In the genomic region with DNA sequence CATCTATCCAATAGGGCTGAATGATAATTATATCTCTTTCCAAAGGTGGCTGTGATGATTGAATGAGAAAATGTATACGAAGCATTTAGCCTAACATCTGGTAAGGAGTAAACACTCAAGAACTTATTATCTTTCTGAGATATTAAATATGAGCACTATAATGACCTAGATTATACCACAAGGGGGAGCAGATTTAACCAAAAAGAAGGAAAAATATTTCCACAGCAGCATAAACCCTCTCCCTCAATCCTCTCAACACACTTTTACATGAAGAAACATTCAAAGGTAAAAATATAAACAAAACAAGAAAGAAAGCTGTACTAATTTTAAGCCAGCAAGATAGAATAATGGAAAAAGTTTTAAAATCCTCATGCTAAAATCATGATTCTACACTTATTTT, we compare ENCODE assay signal across 11 cellular contexts.
DNase-seq lines count a peak whose midpoint lies in the region; ATAC-seq, FAIRE-seq and TF ChIP-seq lines count a peak whose summit lies in the region.
"Had no signal": no experiment of that assay in that cellular context is flagged by ENCODE, and none has a peak within 500 bp of the region (broad histone marks: within the 10 kb centered on the region; RNA-seq: fewer than 3 reads in every experiment).

No MANE protein-coding gene starts in this region.

- peak; percentile 15 for DNase-seq in DMS53 (lab: John Stamatoyannopoulos, UW)
- DNase-seq in DMS53 treated with DMSO at 0.1 percent for 48 hours (lab: John Stamatoyannopoulos, UW; ENCODE audit: unreplicated experiment): no peak
- no peak for DNase-seq in LNCaP clone FGC (ENCODE audit: low read depth)
- DNase-seq in K562 (ENCODE audit: extremely low read depth in 1 of 4, low spot score in 3 of 4): peak in 2 of 4 experiments; percentile 30 to 36
- DNase-seq in neural crest cell (ENCODE audit: low read depth, low spot score): no peak
- DNase-seq in stimulated activated CD8-positive, alpha-beta memory T cell treated with anti-CD3 and anti-CD28 coated beads, Interleukin-4, amount 100 ng/mL, for 48 hours: no peak
- no peak for DNase-seq in kidney tubule cell (ENCODE audit: low spot score)
- DNase-seq: NCI-H510A treated with DMSO at 0.1 percent for 48 hours; nephron progenitor cell; stimulated activated CD4-positive, alpha-beta T cell treated with anti-CD3 and anti-CD28 coated beads, Interleukin-12 subunit alpha, Interleukin-12 subunit beta, amount 100 ng/mL, for 4 hours had no signal

- TF ChIP-seq POLR2A in K562 (conservative IDR thresholded peaks at IDR 0.05): no peak

- intact Hi-C loops in K562 (cut with micrococcal nuclease): no loop called here

- H3K4me1 Mint-ChIP-seq in neural crest cell: no peaks in the 10 kb centered on the region
- H3K4me1 Mint-ChIP-seq: nephron progenitor cell had no signal

- no peak for TF ChIP-seq RAD21 in K562 (CRISPR knock-in tag; conservative IDR thresholded peaks at IDR 0.05 in 1 of 2, IDR thresholded peaks at IDR 0.05 in 1 of 2)

- H3K9me3 ChIP-seq in K562 (replicated peaks; ENCODE audit: control insufficient read depth, insufficient read depth, low read depth, low read length): peaks cover 11% of the 10 kb centered on the region; the same call in 1 of the 2 replicates

- no peak overlapping the region for H3K27ac ChIP-seq in K562 (ENCODE audit: extremely low read depth, low read depth, low read length)

- no peak overlapping the region for H3K9ac ChIP-seq in K562 (ENCODE audit: insufficient read depth in 1 of 2, low read depth in 2 of 2, low read length in 2 of 2)

- H3K4me2 ChIP-seq in K562 (ENCODE audit: insufficient read depth, low read length): no peak overlapping the region

- TF ChIP-seq CTCF in LNCaP clone FGC (IDR thresholded peaks at IDR 0.05; ENCODE audit: control insufficient read depth, extremely low read depth, insufficient read depth) (0 out of 2 replicates have a peak, but pooled peaks have one; percentile 13), K562 (IDR thresholded peaks at IDR 0.05 in 2 of 3, conservative IDR thresholded peaks at IDR 0.05 in 1 of 3; ENCODE audit: insufficient read depth in 2 of 3, low read depth in 1 of 3, low read length in 3 of 3) (no peak), neural crest cell (conservative IDR thresholded peaks at IDR 0.05) (peak; percentile 45)

- H3K27me3 ChIP-seq in K562 (ENCODE audit: control insufficient read depth in 2 of 2, insufficient read depth in 2 of 2, low read length in 2 of 2): no peaks in the 10 kb centered on the region

- FAIRE-seq in K562 (lab: Jason Lieb, UNC): no peak

- ATAC-seq in K562 (no peak), GM21786 (IDR thresholded peaks at IDR 0.05; ENCODE audit: unreplicated experiment) (no peak)

- H3K4me3 ChIP-seq in LNCaP clone FGC (ENCODE audit: low read depth, low read length): no peak overlapping the region
- H3K4me3 ChIP-seq in K562: no peak overlapping the region

- no peaks in the 10 kb centered on the region for H3K4me1 ChIP-seq in K562 (replicated peaks in 1 of 2; ENCODE audit: control insufficient read depth in 2 of 2, insufficient read depth in 2 of 2, low read length in 2 of 2)

- no peaks in the 10 kb centered on the region for H3K9me1 ChIP-seq in K562 (ENCODE audit: control insufficient read depth, insufficient read depth, low read length)

- CTCF ChIA-PET in K562 (lab: Yijun Ruan, JAX; ENCODE audit: low intra/inter-chr PET ratio): no interaction called here

- H3K36me3 Mint-ChIP-seq in neural crest cell (ENCODE audit: low read depth): peaks cover 59% of the 10 kb centered on the region

- no peaks in the 10 kb centered on the region for H3K79me2 ChIP-seq in K562 (ENCODE audit: control insufficient read depth, insufficient read depth, low read length)

- H3K27ac Mint-ChIP-seq in neural crest cell (ENCODE audit: unreplicated experiment): no peak overlapping the region
- H3K27ac Mint-ChIP-seq: nephron progenitor cell had no signal

- peaks cover 15% of the 10 kb centered on the region for H3K9me3 Mint-ChIP-seq in neural crest cell

- no peak overlapping the region for H3K4me3 Mint-ChIP-seq in neural crest cell
- H3K4me3 Mint-ChIP-seq: nephron progenitor cell had no signal

- POLR2A ChIA-PET in K562 (lab: Yijun Ruan, JAX): no interaction called here

- in situ Hi-C loops in K562 (cut with MboI): no loop called here

- no peak overlapping the region for H2AFZ ChIP-seq in K562 (ENCODE audit: low read depth, low read length)

- no peaks in the 10 kb centered on the region for H4K20me1 ChIP-seq in K562 (replicated peaks; ENCODE audit: control insufficient read depth, insufficient read depth, low read length)

- no TSS peak for BruUV-seq in K562 (replicated peaks; lab: Mats Ljungman, UMichigan)

- WGBS in K562 (ENCODE audit: insufficient coverage, low coverage, missing lambda C conversion rate): 100% methylated on average over 1 of the region's 1 CpG

- peaks cover 70% of the 10 kb centered on the region for H3K36me3 ChIP-seq in K562 (ENCODE audit: control insufficient read depth, insufficient read depth, low read length)

- TF ChIP-seq EP300 in K562 (IDR thresholded peaks at IDR 0.05; ENCODE audit: low read length): no peak

- H3K27me3 Mint-ChIP-seq in neural crest cell (ENCODE audit: low read depth): no peaks in the 10 kb centered on the region

TF ChIP-seq in K562, 482 proteins besides CTCF, POLR2A, EP300 and RAD21:
- no peak for TF ChIP-seq ZNF274 (IDR thresholded peaks at IDR 0.05; ENCODE audit: borderline replicate concordance, low read depth, low read length)
- no peak for TF ChIP-seq GTF2F1 (IDR thresholded peaks at IDR 0.05; ENCODE audit: low read depth, low read length)
- peak; percentile 65; the same call in 1 of the 2 replicates for TF ChIP-seq ARID3A (IDR thresholded peaks at IDR 0.05; ENCODE audit: borderline replicate concordance, low read depth, low read length)
- TF ChIP-seq ZNF311 (CRISPR knock-in tag; IDR thresholded peaks at IDR 0.05): no peak
- TF ChIP-seq CBX2 (IDR thresholded peaks at IDR 0.05; ENCODE audit: insufficient read depth, low read length, poor library complexity, severe bottlenecking): no peak

Comparison
In these comparisons a context has a peak if more than half of its experiments do, and no peak if none do; other contexts are left out.
1. CTCF ChIP-seq: peak in LNCaP clone FGC (single experiment) and neural crest cell (single experiment); none in K562 (0 of 3).